ENCODE assay signal across 1 cellular context in the genomic region with DNA sequence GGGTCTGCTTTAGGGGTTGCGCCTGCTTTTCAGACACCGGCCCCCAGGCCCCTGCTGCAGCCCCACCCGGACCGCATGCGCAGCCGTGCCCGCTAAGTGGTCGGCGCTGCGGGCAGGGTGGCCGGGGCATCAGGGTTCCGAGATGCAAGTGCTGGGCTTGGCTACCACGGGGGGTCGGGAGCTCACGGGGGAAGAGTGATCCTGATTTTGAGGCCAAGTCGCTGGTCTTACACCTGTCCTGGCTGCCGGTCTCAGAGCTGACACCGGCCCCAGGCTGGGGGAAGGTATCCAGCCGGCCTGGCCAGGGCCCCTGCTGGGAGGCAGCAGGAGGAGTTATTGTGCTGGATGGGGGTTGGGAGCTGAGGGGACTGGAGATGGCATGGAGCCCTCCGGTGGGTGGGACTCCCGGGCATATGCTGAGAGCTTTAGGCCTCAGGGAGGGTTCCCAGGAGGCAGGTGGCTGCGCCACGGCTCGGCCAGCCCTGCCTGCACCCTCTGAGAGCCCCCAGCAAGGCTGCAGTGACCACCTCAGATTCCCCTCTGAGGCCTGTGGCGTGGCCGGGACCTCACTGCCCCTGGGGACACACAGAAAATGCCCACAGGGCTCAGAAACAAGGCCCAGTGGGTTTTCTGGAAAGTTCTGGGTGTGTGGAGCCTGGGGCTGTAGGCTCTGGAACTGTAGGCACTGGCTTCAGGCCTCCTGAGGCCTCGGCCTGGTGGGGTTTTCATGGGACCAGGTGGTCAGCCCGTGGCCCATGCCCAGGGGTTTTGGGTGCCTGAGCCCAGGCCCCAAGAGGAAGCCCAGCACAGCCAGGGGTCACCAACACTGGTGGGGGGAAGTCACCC.
TF ChIP-seq lines count a peak whose summit lies in the region.

No MANE protein-coding gene starts in this region.

TF ChIP-seq in HepG2, 621 proteins besides CTCF, POLR2A, EP300 and RAD21 (continued from another document):
- TF ChIP-seq, protein P1, sequence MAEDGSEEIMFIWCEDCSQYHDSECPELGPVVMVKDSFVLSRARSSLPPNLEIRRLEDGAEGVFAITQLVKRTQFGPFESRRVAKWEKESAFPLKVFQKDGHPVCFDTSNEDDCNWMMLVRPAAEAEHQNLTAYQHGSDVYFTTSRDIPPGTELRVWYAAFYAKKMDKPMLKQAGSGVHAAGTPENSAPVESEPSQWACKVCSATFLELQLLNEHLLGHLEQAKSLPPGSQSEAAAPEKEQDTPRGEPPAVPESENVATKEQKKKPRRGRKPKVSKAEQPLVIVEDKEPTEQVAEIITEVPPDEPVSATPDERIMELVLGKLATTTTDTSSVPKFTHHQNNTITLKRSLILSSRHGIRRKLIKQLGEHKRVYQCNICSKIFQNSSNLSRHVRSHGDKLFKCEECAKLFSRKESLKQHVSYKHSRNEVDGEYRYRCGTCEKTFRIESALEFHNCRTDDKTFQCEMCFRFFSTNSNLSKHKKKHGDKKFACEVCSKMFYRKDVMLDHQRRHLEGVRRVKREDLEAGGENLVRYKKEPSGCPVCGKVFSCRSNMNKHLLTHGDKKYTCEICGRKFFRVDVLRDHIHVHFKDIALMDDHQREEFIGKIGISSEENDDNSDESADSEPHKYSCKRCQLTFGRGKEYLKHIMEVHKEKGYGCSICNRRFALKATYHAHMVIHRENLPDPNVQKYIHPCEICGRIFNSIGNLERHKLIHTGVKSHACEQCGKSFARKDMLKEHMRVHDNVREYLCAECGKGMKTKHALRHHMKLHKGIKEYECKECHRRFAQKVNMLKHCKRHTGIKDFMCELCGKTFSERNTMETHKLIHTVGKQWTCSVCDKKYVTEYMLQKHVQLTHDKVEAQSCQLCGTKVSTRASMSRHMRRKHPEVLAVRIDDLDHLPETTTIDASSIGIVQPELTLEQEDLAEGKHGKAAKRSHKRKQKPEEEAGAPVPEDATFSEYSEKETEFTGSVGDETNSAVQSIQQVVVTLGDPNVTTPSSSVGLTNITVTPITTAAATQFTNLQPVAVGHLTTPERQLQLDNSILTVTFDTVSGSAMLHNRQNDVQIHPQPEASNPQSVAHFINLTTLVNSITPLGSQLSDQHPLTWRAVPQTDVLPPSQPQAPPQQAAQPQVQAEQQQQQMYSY (CRISPR knock-in tag; IDR thresholded peaks at IDR 0.05): no peak
